22 cellular contexts compared by ENCODE assay signal in genomic region chr1:222911866-222912265, GRCh38.
DNase-seq lines count a peak whose midpoint lies in the region; ATAC-seq and TF ChIP-seq lines count a peak whose summit lies in the region.
"Had no signal": no experiment of that assay in that cellular context is flagged by ENCODE, and none has a peak within 500 bp of the region (broad histone marks: within the 10 kb centered on the region; RNA-seq: fewer than 3 reads in every experiment).

No MANE protein-coding gene starts in this region.

- peak; percentile 67 for ATAC-seq in SK-N-SH treated with all-trans-retinoic acid at 6 μM for 48 hours
- ATAC-seq in GM18873 (IDR thresholded peaks at IDR 0.05; ENCODE audit: low FRiP score, unreplicated experiment): no peak
- no peak for ATAC-seq in HG03521 (IDR thresholded peaks at IDR 0.05; ENCODE audit: unreplicated experiment)
- ATAC-seq: activated CD8-positive, alpha-beta T cell treated with anti-CD3 and anti-CD28 coated beads for 36 hours had no signal

- TF ChIP-seq CTCF in fibroblast of mammary gland (conservative IDR thresholded peaks at IDR 0.05; ENCODE audit: control insufficient read depth, insufficient read depth, low read depth, low read length): no peak
- TF ChIP-seq CTCF in osteoblast (IDR thresholded peaks at IDR 0.05; ENCODE audit: extremely low read depth, low read depth, low read length): no peak
- TF ChIP-seq CTCF in thyroid gland (IDR thresholded peaks at IDR 0.05): no peak

- H3K79me2 ChIP-seq in osteoblast (ENCODE audit: insufficient read depth, low read length): no peaks in the 10 kb centered on the region

- no peak overlapping the region for H3K4me3 ChIP-seq in fibroblast of mammary gland (ENCODE audit: control insufficient read depth, low read depth, low read length)
- no peak overlapping the region for H3K4me3 ChIP-seq in osteoblast (ENCODE audit: insufficient read depth, low read length)
- no peak overlapping the region for H3K4me3 ChIP-seq in thyroid gland (replicated peaks in 1 of 3)
- H3K4me3 ChIP-seq: ascending aorta, sigmoid colon, vagina had no signal

- H3K27ac ChIP-seq in osteoblast (ENCODE audit: low read depth, low read length) (peak overlapping the region; percentile 69), thyroid gland (no peak overlapping the region)
- H3K27ac ChIP-seq: ascending aorta, sigmoid colon, vagina had no signal

- peak; percentile 63 for DNase-seq in COLO829 (ENCODE audit: low spot score)
- peak; percentile 66 for DNase-seq in fibroblast of mammary gland (ENCODE audit: low read depth)
- DNase-seq in osteoblast (ENCODE audit: insufficient read length, low spot score, missing footprints): peak; percentile 32
- DNase-seq in thyroid gland: no peak
- DNase-seq in iPS-NIHi11 (ENCODE audit: low spot score): no peak
- DNase-seq: activated CD4-positive, CD25-positive, alpha-beta regulatory T cell treated with anti-CD3 and anti-CD28 coated beads, Interleukin-2, amount 50 U/mL, for 72 hours; activated CD8-positive, alpha-beta T cell treated with anti-CD3 and anti-CD28 coated beads for 36 hours; AML-193; CD4-positive, alpha-beta T cell; DMS153; GDM1; NCI-H1092 treated with DMSO at 0.1 percent for 48 hours; NCI-H187 treated with DMSO at 0.1 percent for 48 hours; NCI-H2227 treated with DMSO at 0.1 percent for 48 hours; NCI-H748 treated with DMSO at 0.1 percent for 48 hours; sigmoid colon; stimulated activated naive CD4-positive, alpha-beta T cell treated with Interleukin-2 at 50 U/mL for 16 hours had no signal

- no peaks in the 10 kb centered on the region for H4K20me1 ChIP-seq in osteoblast (ENCODE audit: insufficient read depth, low read length)

- TF ChIP-seq POLR2A in thyroid gland (IDR thresholded peaks at IDR 0.05): no peak

- 90% methylated on average over 1 of the region's 1 CpG for WGBS in thyroid gland, 2 donors

- H3K9me3 ChIP-seq in osteoblast (ENCODE audit: low read depth, low read length) (peaks cover under 1% of the 10 kb centered on the region), thyroid gland (no peaks in the 10 kb centered on the region)
- H3K9me3 ChIP-seq: vagina had no signal

- H3K4me2 ChIP-seq in osteoblast (ENCODE audit: insufficient read depth, low read length): peak overlapping the region; percentile 16

- H3K27me3 ChIP-seq in osteoblast (ENCODE audit: insufficient read depth, low read length): no peaks in the 10 kb centered on the region
- no peaks in the 10 kb centered on the region for H3K27me3 ChIP-seq in thyroid gland
- H3K27me3 ChIP-seq: ascending aorta, sigmoid colon, vagina had no signal

- H3K4me1 ChIP-seq in osteoblast (ENCODE audit: insufficient read depth, low read length) (peaks cover 53% of the 10 kb centered on the region), thyroid gland (no peaks in the 10 kb centered on the region)
- H3K4me1 ChIP-seq: vagina had no signal

- intact Hi-C loops in thyroid gland (cut with DNase I): no loop called here

- H3K36me3 ChIP-seq in osteoblast (ENCODE audit: insufficient read depth, low read length) (no peaks in the 10 kb centered on the region), thyroid gland (no peaks in the 10 kb centered on the region)
- H3K36me3 ChIP-seq: ascending aorta, sigmoid colon, vagina had no signal

- H2AFZ ChIP-seq in osteoblast (ENCODE audit: low read length): no peak overlapping the region

TF ChIP-seq in SK-N-SH treated with all-trans-retinoic acid at 6 μM for 48 hours, 23 proteins besides CTCF, POLR2A, EP300 and RAD21:
- TF ChIP-seq ISL1 (CRISPR knock-in tag; IDR thresholded peaks at IDR 0.05): peak; percentile 67
- no peak for TF ChIP-seq BACH2 (CRISPR knock-in tag; IDR thresholded peaks at IDR 0.05; ENCODE audit: borderline replicate concordance)
- TF ChIP-seq POU6F1 (CRISPR knock-in tag; IDR thresholded peaks at IDR 0.05; ENCODE audit: borderline replicate concordance, low read depth): peak; percentile 64; the same call in 1 of the 2 replicates

Comparison
In these comparisons a context has a peak if more than half of its experiments do, and no peak if none do; other contexts are left out.
1. DNase-seq: peak in COLO829 (single experiment), fibroblast of mammary gland (single experiment) and osteoblast (single experiment); none in thyroid gland (0 of 2) and iPS-NIHi11 (single experiment).